ENCODE assay signal across 1 cellular context in genomic region chr9:108869092-108869725, GRCh38.
A peak's percentile ranks its signal among the peaks of the same experiment; 100 is the strongest.
TF ChIP-seq lines count a peak whose summit lies in the region.

No MANE protein-coding gene starts in this region.

TF ChIP-seq in HepG2, 621 proteins besides CTCF, POLR2A, EP300 and RAD21 (continued from another document and continues in another):
- TF ChIP-seq ZNF407 (CRISPR knock-in tag; IDR thresholded peaks at IDR 0.05; ENCODE audit: not compliant biosample characterization): no peak
- TF ChIP-seq ISX (CRISPR knock-in tag; conservative IDR thresholded peaks at IDR 0.05): no peak
- TF ChIP-seq MYPOP (CRISPR knock-in tag; IDR thresholded peaks at IDR 0.05): 0 out of 2 replicates have a peak, but pooled peaks have one; percentile 28
- no peak for TF ChIP-seq CREB1 (IDR thresholded peaks at IDR 0.05)
- no peak; the same call in 1 of the 2 replicates for TF ChIP-seq CREB1 (CRISPR knock-in tag; IDR thresholded peaks at IDR 0.05)
- TF ChIP-seq STAT6 (CRISPR knock-in tag; IDR thresholded peaks at IDR 0.05; ENCODE audit: borderline replicate concordance): 0 out of 2 replicates have a peak, but pooled peaks have one; percentile 14
- no peak for TF ChIP-seq ATM (IDR thresholded peaks at IDR 0.05; ENCODE audit: borderline replicate concordance)
- TF ChIP-seq ZZZ3 (CRISPR knock-in tag; IDR thresholded peaks at IDR 0.05; ENCODE audit: borderline replicate concordance): no peak
- no peak for TF ChIP-seq PAWR (CRISPR knock-in tag; IDR thresholded peaks at IDR 0.05; ENCODE audit: borderline replicate concordance)
- no peak for TF ChIP-seq ZNF205 (CRISPR knock-in tag; IDR thresholded peaks at IDR 0.05)
- no peak for TF ChIP-seq CREB3 (CRISPR knock-in tag; IDR thresholded peaks at IDR 0.05)
- no peak for TF ChIP-seq ZNF282 (IDR thresholded peaks at IDR 0.05; ENCODE audit: partially characterized antibody)
- TF ChIP-seq ARID2 (CRISPR knock-in tag; IDR thresholded peaks at IDR 0.05; ENCODE audit: borderline replicate concordance): no peak
- no peak for TF ChIP-seq AGO1 (IDR thresholded peaks at IDR 0.05; ENCODE audit: low read depth, low read length, poor library complexity, severe bottlenecking)
- peak; percentile 60; the same call in 1 of the 2 replicates for TF ChIP-seq AHDC1 (CRISPR knock-in tag; IDR thresholded peaks at IDR 0.05; ENCODE audit: borderline replicate concordance)
- TF ChIP-seq RFXANK (CRISPR knock-in tag; IDR thresholded peaks at IDR 0.05): no peak
- peak; percentile 42; the same call in 1 of the 2 replicates for TF ChIP-seq MNT (IDR thresholded peaks at IDR 0.05)
- peak; percentile 67; the same call in 1 of the 2 replicates for TF ChIP-seq ZSCAN25 (CRISPR knock-in tag; IDR thresholded peaks at IDR 0.05)
- TF ChIP-seq KIAA2018 (CRISPR knock-in tag; IDR thresholded peaks at IDR 0.05; ENCODE audit: borderline replicate concordance): no peak
